In genomic region chr1:84971957-84972356, GRCh38 we compare ENCODE assay signal across 11 cellular contexts.
DNase-seq lines count a peak whose midpoint lies in the region; ATAC-seq and TF ChIP-seq lines count a peak whose summit lies in the region.
"Had no signal": no experiment of that assay in that cellular context is flagged by ENCODE, and none has a peak within 500 bp of the region (broad histone marks: within the 10 kb centered on the region; RNA-seq: fewer than 3 reads in every experiment).

No MANE protein-coding gene starts in this region.

- peaks cover 30 to 43% of the 10 kb centered on the region in 2 donors for H3K4me1 Mint-ChIP-seq in effector memory CD8-positive, alpha-beta T cell (ENCODE audit: low read depth in 2 of 2)

- peak overlapping the region; percentile 61 to 71 for H3K4me3 Mint-ChIP-seq in effector memory CD8-positive, alpha-beta T cell

- ATAC-seq in GM18868 (IDR thresholded peaks at IDR 0.05; ENCODE audit: unreplicated experiment), result peak; percentile 22
- peak; percentile 42 for ATAC-seq in GM21576 (IDR thresholded peaks at IDR 0.05; ENCODE audit: unreplicated experiment)
- peak; percentile 31 for ATAC-seq in HG03342 (IDR thresholded peaks at IDR 0.05; ENCODE audit: unreplicated experiment)
- no peak for ATAC-seq in effector memory CD8-positive, alpha-beta T cell (replicated peaks)

- peak overlapping the region; percentile 82 to 86 for H3K27ac Mint-ChIP-seq in effector memory CD8-positive, alpha-beta T cell

- no peak for TF ChIP-seq CTCF in brain microvascular endothelial cell (IDR thresholded peaks at IDR 0.05; ENCODE audit: low read depth, low read length, missing control alignments)

- no peaks in the 10 kb centered on the region for H3K9me3 Mint-ChIP-seq in effector memory CD8-positive, alpha-beta T cell

- DNase-seq in effector memory CD8-positive, alpha-beta T cell, result no peak
- DNase-seq in brain microvascular endothelial cell, result no peak
- DNase-seq in NCI-H1930 (lab: John Stamatoyannopoulos, UW), result no peak
- no peak for DNase-seq in NOMO-1 treated with dmso at 0.1 percent for 144 hours (lab: John Stamatoyannopoulos, UW; ENCODE audit: unreplicated experiment)
- DNase-seq: dorsolateral prefrontal cortex, hippocampal formation, NCI-H2029 had no signal

- no peaks in the 10 kb centered on the region for H3K27me3 Mint-ChIP-seq in effector memory CD8-positive, alpha-beta T cell

- no peak overlapping the region for H3K4me3 ChIP-seq in brain microvascular endothelial cell (ENCODE audit: low read depth, low read length)
- H3K4me3 ChIP-seq: dorsolateral prefrontal cortex, thoracic aorta had no signal

- no peaks in the 10 kb centered on the region for H3K27me3 ChIP-seq in brain microvascular endothelial cell (replicated peaks)
- H3K27me3 ChIP-seq: dorsolateral prefrontal cortex had no signal

- no peaks in the 10 kb centered on the region for H3K36me3 Mint-ChIP-seq in effector memory CD8-positive, alpha-beta T cell (ENCODE audit: insufficient read depth)

- no peak overlapping the region for H3K27ac ChIP-seq in brain microvascular endothelial cell
- H3K27ac ChIP-seq: dorsolateral prefrontal cortex, thoracic aorta had no signal

- in situ Hi-C loops in brain microvascular endothelial cell (cut with HindIII; ENCODE audit: low pct_ligation_motif_present, low sequenced_read_pairs), result no loop called here

- H3K36me3 ChIP-seq in brain microvascular endothelial cell (replicated peaks), result no peaks in the 10 kb centered on the region
- H3K36me3 ChIP-seq: thoracic aorta had no signal
